Comparison of ENCODE assay signal across 19 cellular contexts in the genomic region with DNA sequence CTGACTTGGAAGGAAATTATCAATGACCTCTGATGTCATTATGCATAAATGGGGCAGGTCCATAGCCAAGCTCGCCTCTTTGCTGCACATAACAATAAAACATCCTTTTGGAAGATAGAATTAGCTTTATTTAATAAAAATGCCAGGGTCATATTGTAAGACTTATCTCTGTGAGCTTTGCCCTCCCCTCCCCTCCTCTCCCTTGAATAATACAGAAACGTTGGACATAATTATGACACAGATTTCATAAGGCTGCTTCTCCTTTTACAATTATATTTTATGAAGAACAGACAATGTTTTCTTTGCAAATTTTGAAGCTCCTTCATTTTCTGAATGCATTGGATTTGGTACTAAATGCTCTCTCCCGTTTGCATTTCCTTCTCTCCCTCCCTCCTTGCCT.
DNase-seq lines count a peak whose midpoint lies in the region; ATAC-seq, FAIRE-seq and TF ChIP-seq lines count a peak whose summit lies in the region.
"Had no signal": no experiment of that assay in that cellular context is flagged by ENCODE, and none has a peak within 500 bp of the region (broad histone marks: within the 10 kb centered on the region; RNA-seq: fewer than 3 reads in every experiment).

No MANE protein-coding gene starts in this region.

- no peaks in the 10 kb centered on the region for H4K20me1 ChIP-seq in SK-N-SH (ENCODE audit: insufficient read depth)

- H3K18ac ChIP-seq in mesenchymal stem cell (ENCODE audit: low read depth in 1 of 2, low read length in 2 of 2), result no peak overlapping the region

- H3K4me1 ChIP-seq in HEK293 (ENCODE audit: control insufficient read depth, insufficient read depth, low read length), result peaks cover 37% of the 10 kb centered on the region
- peaks cover 24 to 38% of the 10 kb centered on the region in 2 experiments; a peak in 3 of 4 replicates for H3K4me1 ChIP-seq in SK-N-SH (ENCODE audit: control insufficient read depth in 1 of 2, insufficient read depth in 2 of 2, low read depth in 1 of 2, low read length in 1 of 2)
- no peaks in the 10 kb centered on the region for H3K4me1 ChIP-seq in mesenchymal stem cell (ENCODE audit: control insufficient read depth, insufficient read depth, low read depth, low read length)
- H3K4me1 ChIP-seq: HAP-1 had no signal

- H3K79me2 ChIP-seq in SK-N-SH (ENCODE audit: insufficient read depth), result no peaks in the 10 kb centered on the region

- no peak for ATAC-seq in HG03045 (IDR thresholded peaks at IDR 0.05; ENCODE audit: unreplicated experiment)
- no peak for ATAC-seq in GM18907 (IDR thresholded peaks at IDR 0.05; ENCODE audit: unreplicated experiment)
- ATAC-seq: CD8-positive, alpha-beta T cell had no signal

- H3K14ac ChIP-seq in mesenchymal stem cell (ENCODE audit: low read length in 2 of 2), result no peak overlapping the region

- no peak overlapping the region for H3K9ac ChIP-seq in SK-N-SH
- peak overlapping the region; percentile 10 for H3K9ac ChIP-seq in mesenchymal stem cell (ENCODE audit: low read length)
- H3K9ac ChIP-seq: BLaER1, GM23248 had no signal

- H2BK120ac ChIP-seq in mesenchymal stem cell (ENCODE audit: low read depth, low read length), result no peak overlapping the region

- no peaks in the 10 kb centered on the region for H3K36me3 ChIP-seq in HEK293 (ENCODE audit: control insufficient read depth in 2 of 2, insufficient read depth in 1 of 2, low read length in 2 of 2)
- H3K36me3 ChIP-seq in SK-N-SH (replicated peaks in 1 of 2; ENCODE audit: control insufficient read depth in 1 of 2, insufficient read depth in 2 of 2, low read length in 1 of 2), result no peaks in the 10 kb centered on the region
- no peaks in the 10 kb centered on the region for H3K36me3 ChIP-seq in mesenchymal stem cell (ENCODE audit: control insufficient read depth in 1 of 2, insufficient read depth in 2 of 2, low read depth in 1 of 2, low read length in 2 of 2)
- H3K36me3 ChIP-seq: HAP-1 had no signal

- no peak for FAIRE-seq in D721Med (lab: Jason Lieb, UNC)
- FAIRE-seq: A204.1, GM12878, GM19239 had no signal

- TF ChIP-seq RAD21 in SK-N-SH (IDR thresholded peaks at IDR 0.05; ENCODE audit: low read length), result no peak

- H3F3A ChIP-seq in SK-N-SH (replicated peaks; ENCODE audit: insufficient read depth), result peaks cover 4% of the 10 kb centered on the region

- CTCF ChIA-PET in HEK293 (lab: Yijun Ruan, JAX) (interaction anchor here (0.6 to 6.5 kb wide), 15 partner anchors 7 to 655 kb away, joined by 3 to 70 read pairs (median 4); no protein-coding TSS in a partner anchor), SK-N-SH (lab: Yijun Ruan, JAX) (interaction anchor here (0.6 to 11.1 kb wide), 70 partner anchors 10 to 1305 kb away, joined by 3 to 225 read pairs (median 5); no protein-coding TSS in a partner anchor)

- H3K4me3 ChIP-seq in HEK293 (ENCODE audit: low read depth, low read length) (no peak overlapping the region), NB4 (ENCODE audit: low read depth, low read length) (no peak overlapping the region), SK-N-SH (ENCODE audit: low read depth in 2 of 2, low read length in 1 of 2) (no peak overlapping the region), mesenchymal stem cell (ENCODE audit: insufficient read depth in 1 of 2, low read depth in 1 of 2, low read length in 2 of 2) (no peak overlapping the region)
- H3K4me3 ChIP-seq: BLaER1, GM12878, GM23248, HAP-1 had no signal

- no peak overlapping the region for H4K8ac ChIP-seq in mesenchymal stem cell (ENCODE audit: low read length)

- no peaks in the 10 kb centered on the region for H3K9me2 ChIP-seq in SK-N-SH

- no peak for TF ChIP-seq CTCF in HEK293 (tag by site-specific recombination; IDR thresholded peaks at IDR 0.05)
- no peak for TF ChIP-seq CTCF in NB4 (IDR thresholded peaks at IDR 0.05; ENCODE audit: low read depth, low read length)
- no peak for TF ChIP-seq CTCF in SK-N-SH (IDR thresholded peaks at IDR 0.05)
- no peak for TF ChIP-seq CTCF in D721Med (IDR thresholded peaks at IDR 0.05; ENCODE audit: insufficient read depth, missing control alignments)

- H2AK5ac ChIP-seq in mesenchymal stem cell (ENCODE audit: low read length, severe bottlenecking), result no peak overlapping the region

- H3K4me2 ChIP-seq in SK-N-SH (no peak overlapping the region), mesenchymal stem cell (ENCODE audit: low read length, poor library complexity, severe bottlenecking) (no peak overlapping the region)
- H3K4me2 ChIP-seq: BLaER1 had no signal

- peak overlapping the region; percentile 60; the same call in 1 of the 2 replicates for H3K27ac ChIP-seq in HEK293 (ENCODE audit: extremely low read depth, low read depth, low read length)
- peak overlapping the region in 1 of 2 experiments; percentile 43; a peak in 2 of 4 replicates for H3K27ac ChIP-seq in SK-N-SH (ENCODE audit: low read depth in 2 of 2, low read length in 1 of 2)
- no peak overlapping the region for H3K27ac ChIP-seq in mesenchymal stem cell (ENCODE audit: low read length, poor library complexity, severe bottlenecking)
- H3K27ac ChIP-seq: BLaER1, GM23248 had no signal

- no peak overlapping the region for H2BK15ac ChIP-seq in mesenchymal stem cell (ENCODE audit: low read depth, poor library complexity, severe bottlenecking)

- H2BK12ac ChIP-seq in mesenchymal stem cell (ENCODE audit: low read length in 2 of 2), result no peak overlapping the region

- DNase-seq in NB4 (ENCODE audit: low read depth) (peak; percentile 29), SK-N-SH (no peak), mesenchymal stem cell (no peak), D721Med (ENCODE audit: insufficient read length, low spot score) (no peak), cerebellum (ENCODE audit: low spot score) (no peak)
- DNase-seq: Calu3; CD8-positive, alpha-beta T cell; DND-41; EL; KG1 had no signal

- H3K27me3 ChIP-seq in SK-N-SH (ENCODE audit: insufficient read depth) (no peaks in the 10 kb centered on the region), mesenchymal stem cell (ENCODE audit: control insufficient read depth in 1 of 2, insufficient read depth in 1 of 2, low read length in 2 of 2) (no peaks in the 10 kb centered on the region)
- H3K27me3 ChIP-seq: BLaER1 had no signal

- POLR2A ChIA-PET in HEK293 (lab: Yijun Ruan, JAX), result interaction anchor here (1.3 to 1.6 kb wide), 3 partner anchors 9 to 118 kb away, joined by 4 to 11 read pairs (median 6); no protein-coding TSS in a partner anchor
- POLR2A ChIA-PET in SK-N-SH (lab: Yijun Ruan, JAX), result interaction anchor here (0.6 to 1.4 kb wide), 5 partner anchors 333 to 914 kb away, joined by 3 to 5 read pairs (median 3); no protein-coding TSS in a partner anchor

- H2AFZ ChIP-seq in SK-N-SH (ENCODE audit: low read depth) (no peak overlapping the region), mesenchymal stem cell (ENCODE audit: low read depth, low read length) (no peak overlapping the region)
- H2AFZ ChIP-seq: GM23248 had no signal

- 44% methylated on average over 3 of the region's 3 CpGs for WGBS in SK-N-SH (ENCODE audit: low lambda C conversion rate)
- 77% methylated on average over 1 of the region's 3 CpGs for WGBS in mesenchymal stem cell

- no peak for TF ChIP-seq POLR2A in NB4 (IDR thresholded peaks at IDR 0.05; ENCODE audit: extremely low read depth, insufficient read length)

- H3K9me3 ChIP-seq in HEK293 (ENCODE audit: control insufficient read depth, insufficient read depth, low read depth, low read length) (no peaks in the 10 kb centered on the region), SK-N-SH (no peaks in the 10 kb centered on the region), mesenchymal stem cell (ENCODE audit: control insufficient read depth, low read length) (no peaks in the 10 kb centered on the region)
- H3K9me3 ChIP-seq: BLaER1, HAP-1 had no signal

- H3K23ac ChIP-seq in mesenchymal stem cell (ENCODE audit: low read length in 2 of 2), result no peak overlapping the region

- 0 out of 4 replicates have a peak, but pooled peaks of 1 of the 2 experiments have one; percentile 23 for TF ChIP-seq EP300 in SK-N-SH (IDR thresholded peaks at IDR 0.05; ENCODE audit: borderline replicate concordance in 1 of 2, low read depth in 1 of 2, low read length in 1 of 2)

- H3K79me1 ChIP-seq in mesenchymal stem cell (replicated peaks; ENCODE audit: low read length, poor library complexity, severe bottlenecking), result peaks cover 9% of the 10 kb centered on the region

- no peak overlapping the region for H4K91ac ChIP-seq in mesenchymal stem cell (ENCODE audit: low read length)

- no peak overlapping the region for H2BK5ac ChIP-seq in mesenchymal stem cell (ENCODE audit: low read depth, low read length, poor library complexity, severe bottlenecking)

- H3K4ac ChIP-seq in mesenchymal stem cell (ENCODE audit: low read depth in 1 of 2, low read length in 2 of 2), result no peak overlapping the region

TF ChIP-seq in HEK293, 187 proteins besides CTCF, POLR2A, EP300 and RAD21:
- no peak for TF ChIP-seq ZNF585B (tag by site-specific recombination; IDR thresholded peaks at IDR 0.05)

TF ChIP-seq in SK-N-SH, 30 proteins besides CTCF, POLR2A, EP300 and RAD21:
- TF ChIP-seq CHD2 (IDR thresholded peaks at IDR 0.05; ENCODE audit: low read length, partially characterized antibody) (peak; percentile 27), FOSL2 (IDR thresholded peaks at IDR 0.05; ENCODE audit: borderline replicate concordance, low read depth) (no peak)
TF ChIP-seq in SK-N-SH: peak in this region for 1.
